ENCODE assay signal across 1 cellular context in the genomic region with DNA sequence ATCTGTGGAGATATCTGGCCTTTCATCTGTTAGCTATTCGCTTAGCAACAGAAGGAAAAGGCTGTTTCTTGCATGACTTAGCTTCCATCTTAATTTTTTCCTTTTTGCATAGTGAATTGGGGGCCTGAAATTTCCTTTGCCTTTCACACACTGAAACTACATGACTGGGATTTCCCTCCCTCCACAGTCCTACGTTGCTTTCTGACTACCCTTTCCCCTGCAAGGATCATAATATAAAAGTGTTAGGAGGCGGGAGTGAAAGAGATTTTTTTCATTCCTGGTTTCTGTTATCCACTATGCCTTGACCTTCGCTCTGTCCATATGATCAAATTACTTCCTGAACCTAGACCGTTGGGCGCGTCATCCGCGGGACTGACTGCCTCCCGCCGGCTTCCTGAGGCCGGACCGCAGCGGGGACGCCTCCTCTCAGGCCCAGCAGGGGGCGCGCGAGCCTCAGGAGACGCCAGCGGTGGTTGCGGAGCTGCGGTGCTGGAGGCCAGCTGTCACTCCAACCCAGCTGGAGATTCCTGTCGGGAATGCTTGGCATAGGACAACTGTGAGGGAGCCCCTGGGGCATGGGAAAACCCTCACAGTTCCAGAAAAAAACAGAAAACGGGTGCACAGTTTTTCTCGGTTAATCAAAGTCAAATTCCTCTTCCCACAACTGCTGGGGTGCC.
A peak's percentile ranks its signal among the peaks of the same experiment; 100 is the strongest.
TF ChIP-seq lines count a peak whose summit lies in the region.

No MANE protein-coding gene starts in this region.

TF ChIP-seq in HepG2, 621 proteins besides CTCF, POLR2A, EP300 and RAD21 (continued from another document and continues in another):
- TF ChIP-seq, protein P1, sequence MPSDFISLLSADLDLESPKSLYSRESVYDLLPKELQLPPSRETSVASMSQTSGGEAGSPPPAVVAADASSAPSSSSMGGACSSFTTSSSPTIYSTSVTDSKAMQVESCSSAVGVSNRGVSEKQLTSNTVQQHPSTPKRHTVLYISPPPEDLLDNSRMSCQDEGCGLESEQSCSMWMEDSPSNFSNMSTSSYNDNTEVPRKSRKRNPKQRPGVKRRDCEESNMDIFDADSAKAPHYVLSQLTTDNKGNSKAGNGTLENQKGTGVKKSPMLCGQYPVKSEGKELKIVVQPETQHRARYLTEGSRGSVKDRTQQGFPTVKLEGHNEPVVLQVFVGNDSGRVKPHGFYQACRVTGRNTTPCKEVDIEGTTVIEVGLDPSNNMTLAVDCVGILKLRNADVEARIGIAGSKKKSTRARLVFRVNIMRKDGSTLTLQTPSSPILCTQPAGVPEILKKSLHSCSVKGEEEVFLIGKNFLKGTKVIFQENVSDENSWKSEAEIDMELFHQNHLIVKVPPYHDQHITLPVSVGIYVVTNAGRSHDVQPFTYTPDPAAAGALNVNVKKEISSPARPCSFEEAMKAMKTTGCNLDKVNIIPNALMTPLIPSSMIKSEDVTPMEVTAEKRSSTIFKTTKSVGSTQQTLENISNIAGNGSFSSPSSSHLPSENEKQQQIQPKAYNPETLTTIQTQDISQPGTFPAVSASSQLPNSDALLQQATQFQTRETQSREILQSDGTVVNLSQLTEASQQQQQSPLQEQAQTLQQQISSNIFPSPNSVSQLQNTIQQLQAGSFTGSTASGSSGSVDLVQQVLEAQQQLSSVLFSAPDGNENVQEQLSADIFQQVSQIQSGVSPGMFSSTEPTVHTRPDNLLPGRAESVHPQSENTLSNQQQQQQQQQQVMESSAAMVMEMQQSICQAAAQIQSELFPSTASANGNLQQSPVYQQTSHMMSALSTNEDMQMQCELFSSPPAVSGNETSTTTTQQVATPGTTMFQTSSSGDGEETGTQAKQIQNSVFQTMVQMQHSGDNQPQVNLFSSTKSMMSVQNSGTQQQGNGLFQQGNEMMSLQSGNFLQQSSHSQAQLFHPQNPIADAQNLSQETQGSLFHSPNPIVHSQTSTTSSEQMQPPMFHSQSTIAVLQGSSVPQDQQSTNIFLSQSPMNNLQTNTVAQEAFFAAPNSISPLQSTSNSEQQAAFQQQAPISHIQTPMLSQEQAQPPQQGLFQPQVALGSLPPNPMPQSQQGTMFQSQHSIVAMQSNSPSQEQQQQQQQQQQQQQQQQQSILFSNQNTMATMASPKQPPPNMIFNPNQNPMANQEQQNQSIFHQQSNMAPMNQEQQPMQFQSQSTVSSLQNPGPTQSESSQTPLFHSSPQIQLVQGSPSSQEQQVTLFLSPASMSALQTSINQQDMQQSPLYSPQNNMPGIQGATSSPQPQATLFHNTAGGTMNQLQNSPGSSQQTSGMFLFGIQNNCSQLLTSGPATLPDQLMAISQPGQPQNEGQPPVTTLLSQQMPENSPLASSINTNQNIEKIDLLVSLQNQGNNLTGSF (CRISPR knock-in tag; IDR thresholded peaks at IDR 0.05) = no peak; the same call in 1 of the 2 replicates
- TF ChIP-seq ZKSCAN5 (CRISPR knock-in tag; IDR thresholded peaks at IDR 0.05) (no peak), MEIS2 (CRISPR knock-in tag; IDR thresholded peaks at IDR 0.05) (peak; percentile 90), ZNF343 (CRISPR knock-in tag; IDR thresholded peaks at IDR 0.05) (0 out of 2 replicates have a peak, but pooled peaks have one; percentile 80), MBNL3 (CRISPR knock-in tag; conservative IDR thresholded peaks at IDR 0.05) (no peak), SNAPC2 (CRISPR knock-in tag; IDR thresholded peaks at IDR 0.05) (no peak), TBL1XR1 (IDR thresholded peaks at IDR 0.05; ENCODE audit: borderline replicate concordance, low read length, partially characterized antibody) (no peak), ZNF350 (CRISPR knock-in tag; IDR thresholded peaks at IDR 0.05; ENCODE audit: borderline replicate concordance, low read depth) (peak; percentile 70; the same call in 1 of the 2 replicates), ZFP90 (CRISPR knock-in tag; IDR thresholded peaks at IDR 0.05; ENCODE audit: borderline replicate concordance) (peak; percentile 47; the same call in 1 of the 2 replicates), ZNF138 (CRISPR knock-in tag; IDR thresholded peaks at IDR 0.05; ENCODE audit: low read depth) (no peak), HDAC6 (IDR thresholded peaks at IDR 0.05; ENCODE audit: low read depth, low read length) (no peak), UBTF (CRISPR knock-in tag; IDR thresholded peaks at IDR 0.05) (peak; percentile 65), PRPF4 (IDR thresholded peaks at IDR 0.05; ENCODE audit: low read depth, low read length, poor library complexity, severe bottlenecking) (no peak), MZF1 (CRISPR knock-in tag; IDR thresholded peaks at IDR 0.05; ENCODE audit: borderline replicate concordance) (no peak), ZNF660 (CRISPR knock-in tag; IDR thresholded peaks at IDR 0.05; ENCODE audit: borderline replicate concordance, low read depth) (no peak), SAP130 (CRISPR knock-in tag; IDR thresholded peaks at IDR 0.05; ENCODE audit: low read depth) (peak; percentile 75), ZNF432 (CRISPR knock-in tag; IDR thresholded peaks at IDR 0.05; ENCODE audit: borderline replicate concordance) (no peak), SRSF9 (IDR thresholded peaks at IDR 0.05; ENCODE audit: borderline replicate concordance, insufficient read depth, low read depth, low read length, poor library complexity, severe bottlenecking) (no peak), ATM (IDR thresholded peaks at IDR 0.05; ENCODE audit: borderline replicate concordance) (no peak), ZBTB8A (CRISPR knock-in tag; IDR thresholded peaks at IDR 0.05; ENCODE audit: borderline replicate concordance, low read depth) (no peak), ERF (CRISPR knock-in tag; IDR thresholded peaks at IDR 0.05) (peak; percentile 53; the same call in 1 of the 2 replicates), IKZF5 (CRISPR knock-in tag; IDR thresholded peaks at IDR 0.05) (peak; percentile 75), AHR (CRISPR knock-in tag; IDR thresholded peaks at IDR 0.05) (0 out of 2 replicates have a peak, but pooled peaks have one; percentile 67), HNRNPLL (IDR thresholded peaks at IDR 0.05; ENCODE audit: low read depth, low read length, poor library complexity, severe bottlenecking) (peak; percentile 85), KDM4B (CRISPR knock-in tag; IDR thresholded peaks at IDR 0.05) (no peak), ZBTB43 (CRISPR knock-in tag; conservative IDR thresholded peaks at IDR 0.05) (no peak), ZBTB1 (CRISPR knock-in tag; IDR thresholded peaks at IDR 0.05; ENCODE audit: borderline replicate concordance) (no peak), ZNF678 (CRISPR knock-in tag; IDR thresholded peaks at IDR 0.05) (no peak), ZSCAN30 (CRISPR knock-in tag; IDR thresholded peaks at IDR 0.05) (no peak), ATF4 (CRISPR knock-in tag; IDR thresholded peaks at IDR 0.05) (no peak), ZNF841 (CRISPR knock-in tag; IDR thresholded peaks at IDR 0.05; ENCODE audit: borderline replicate concordance) (no peak), TBP (CRISPR knock-in tag; IDR thresholded peaks at IDR 0.05) (no peak), TGIF2 (CRISPR knock-in tag; IDR thresholded peaks at IDR 0.05) (0 out of 2 replicates have a peak, but pooled peaks have one; percentile 54), ZFP91 (CRISPR knock-in tag; IDR thresholded peaks at IDR 0.05; ENCODE audit: borderline replicate concordance) (peak; percentile 75; the same call in 1 of the 2 replicates), PAF1 (CRISPR knock-in tag; IDR thresholded peaks at IDR 0.05) (no peak), ARHGAP35 (CRISPR knock-in tag; IDR thresholded peaks at IDR 0.05; ENCODE audit: borderline replicate concordance) (no peak)
- TF ChIP-seq, protein P2, sequence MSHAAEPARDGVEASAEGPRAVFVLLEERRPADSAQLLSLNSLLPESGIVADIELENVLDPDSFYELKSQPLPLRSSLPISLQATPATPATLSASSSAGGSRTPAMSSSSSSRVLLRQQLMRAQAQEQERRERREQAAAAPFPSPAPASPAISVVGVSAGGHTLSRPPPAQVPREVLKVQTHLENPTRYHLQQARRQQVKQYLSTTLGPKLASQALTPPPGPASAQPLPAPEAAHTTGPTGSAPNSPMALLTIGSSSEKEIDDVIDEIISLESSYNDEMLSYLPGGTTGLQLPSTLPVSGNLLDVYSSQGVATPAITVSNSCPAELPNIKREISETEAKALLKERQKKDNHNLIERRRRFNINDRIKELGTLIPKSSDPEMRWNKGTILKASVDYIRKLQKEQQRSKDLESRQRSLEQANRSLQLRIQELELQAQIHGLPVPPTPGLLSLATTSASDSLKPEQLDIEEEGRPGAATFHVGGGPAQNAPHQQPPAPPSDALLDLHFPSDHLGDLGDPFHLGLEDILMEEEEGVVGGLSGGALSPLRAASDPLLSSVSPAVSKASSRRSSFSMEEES (CRISPR knock-in tag; IDR thresholded peaks at IDR 0.05) = no peak
- TF ChIP-seq, protein P3, sequence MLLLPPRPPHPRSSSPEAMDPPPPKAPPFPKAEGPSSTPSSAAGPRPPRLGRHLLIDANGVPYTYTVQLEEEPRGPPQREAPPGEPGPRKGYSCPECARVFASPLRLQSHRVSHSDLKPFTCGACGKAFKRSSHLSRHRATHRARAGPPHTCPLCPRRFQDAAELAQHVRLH (CRISPR knock-in tag; IDR thresholded peaks at IDR 0.05; ENCODE audit: borderline replicate concordance, low read depth) = peak; percentile 80; the same call in 1 of the 2 replicates
- TF ChIP-seq, protein P4, sequence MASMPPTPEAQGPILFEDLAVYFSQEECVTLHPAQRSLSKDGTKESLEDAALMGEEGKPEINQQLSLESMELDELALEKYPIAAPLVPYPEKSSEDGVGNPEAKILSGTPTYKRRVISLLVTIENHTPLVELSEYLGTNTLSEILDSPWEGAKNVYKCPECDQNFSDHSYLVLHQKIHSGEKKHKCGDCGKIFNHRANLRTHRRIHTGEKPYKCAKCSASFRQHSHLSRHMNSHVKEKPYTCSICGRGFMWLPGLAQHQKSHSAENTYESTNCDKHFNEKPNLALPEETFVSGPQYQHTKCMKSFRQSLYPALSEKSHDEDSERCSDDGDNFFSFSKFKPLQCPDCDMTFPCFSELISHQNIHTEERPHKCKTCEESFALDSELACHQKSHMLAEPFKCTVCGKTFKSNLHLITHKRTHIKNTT (CRISPR knock-in tag; IDR thresholded peaks at IDR 0.05) = no peak
- TF ChIP-seq, protein P5, sequence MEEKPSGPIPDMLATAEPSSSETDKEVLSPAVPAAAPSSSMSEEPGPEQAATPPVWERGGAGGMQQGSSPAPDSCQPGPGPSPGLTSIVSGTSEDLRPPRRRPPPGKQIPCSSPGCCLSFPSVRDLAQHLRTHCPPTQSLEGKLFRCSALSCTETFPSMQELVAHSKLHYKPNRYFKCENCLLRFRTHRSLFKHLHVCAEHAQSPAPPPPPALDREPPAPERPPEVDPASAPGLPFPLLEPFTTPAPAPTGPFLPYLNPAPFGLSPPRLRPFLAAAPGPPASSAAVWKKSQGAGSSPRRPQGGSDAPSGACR (CRISPR knock-in tag; IDR thresholded peaks at IDR 0.05) = no peak; the same call in 1 of the 2 replicates
- TF ChIP-seq, protein P6, sequence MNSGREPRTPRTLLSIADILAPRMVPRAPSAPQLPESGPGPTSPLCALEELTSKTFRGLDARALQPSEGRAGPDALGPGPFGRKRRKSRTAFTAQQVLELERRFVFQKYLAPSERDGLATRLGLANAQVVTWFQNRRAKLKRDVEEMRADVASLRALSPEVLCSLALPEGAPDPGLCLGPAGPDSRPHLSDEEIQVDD (CRISPR knock-in tag; IDR thresholded peaks at IDR 0.05; ENCODE audit: borderline replicate concordance) = no peak
